ENCODE assay signal across 8 cellular contexts in the genomic region with DNA sequence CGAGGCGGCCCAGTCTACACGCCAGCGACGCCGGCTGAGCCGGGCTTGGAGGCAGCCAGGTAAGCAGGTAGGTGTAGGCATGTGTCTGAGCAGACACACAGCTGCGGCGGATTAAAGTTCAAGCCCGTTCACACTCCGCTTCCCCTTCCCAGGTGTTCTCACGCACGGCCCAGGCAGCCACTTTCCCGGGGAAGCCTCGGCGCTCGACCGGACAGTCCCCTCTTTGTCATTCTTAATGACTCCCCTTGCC. TPM values are rescaled to one million over a fixed set of nuclear protein-coding genes. Genes with fewer than 3 reads are reported as not detected.
DNase-seq lines count a peak whose midpoint lies in the region; ATAC-seq and TF ChIP-seq lines count a peak whose summit lies in the region.

No MANE protein-coding gene starts in this region.

- H3K4me2 ChIP-seq in PC-3 (ENCODE audit: low read length): peak overlapping the region; percentile 86

- TF ChIP-seq CTCF in C4-2B (conservative IDR thresholded peaks at IDR 0.05) (no peak), PC-3 (conservative IDR thresholded peaks at IDR 0.05; ENCODE audit: low read depth, low read length) (no peak)

- peaks cover 5% of the 10 kb centered on the region; the same call in 1 of the 2 replicates for H4K20me1 ChIP-seq in PC-3 (ENCODE audit: low read length)

- no peaks in the 10 kb centered on the region for H3K9me2 ChIP-seq in PC-3 (replicated peaks; ENCODE audit: low read length)

- POLR2A ChIA-PET in PC-3 (lab: Charles Lee; ENCODE audit: unreplicated experiment): interaction anchor here (0.5 to 0.7 kb wide), 2 partner anchors 28 to 674 kb away, joined by 3 to 7 read pairs; no protein-coding TSS in a partner anchor

- peak overlapping the region; percentile 92 for H3K9ac ChIP-seq in PC-3 (ENCODE audit: low read length)
- H3K9ac ChIP-seq in duodenal mucosa (ENCODE audit: low read depth in 1 of 2, low read length in 2 of 2): peak overlapping the region; percentile 67 to 73
- H3K9ac ChIP-seq in muscle layer of colon (ENCODE audit: low read length): no peak overlapping the region

- ATAC-seq in GM21825 (IDR thresholded peaks at IDR 0.05; ENCODE audit: unreplicated experiment): peak; percentile 2
- peak; percentile 14 for ATAC-seq in PC-3
- ATAC-seq in aorta (ENCODE audit: low FRiP score): peak; percentile 33

- WGBS in aorta, 2 donors: 1% methylated on average over 17 to 18 of the region's 18 CpGs

- peaks cover 65% of the 10 kb centered on the region for H3K79me2 ChIP-seq in PC-3 (ENCODE audit: low read length)

- CTCF ChIA-PET in PC-3 (lab: Charles Lee): interaction anchor here (0.7 kb wide), 1 partner anchor 64 kb away, joined by 3 read pairs; no protein-coding TSS in a partner anchor

- peaks cover 39% of the 10 kb centered on the region for H3K4me1 ChIP-seq in PC-3 (ENCODE audit: insufficient read depth, low read length)
- H3K4me1 ChIP-seq in duodenal mucosa (ENCODE audit: control insufficient read depth in 1 of 2, insufficient read depth in 2 of 2, low read length in 2 of 2): peaks cover 41 to 52% of the 10 kb centered on the region in 2 donors
- H3K4me1 ChIP-seq in muscle layer of colon (ENCODE audit: insufficient read depth, low read length): peaks cover 5% of the 10 kb centered on the region
- peaks cover 2% of the 10 kb centered on the region in 2 donors for H3K4me1 ChIP-seq in aorta (ENCODE audit: control insufficient read depth in 1 of 2, insufficient read depth in 2 of 2, low read length in 2 of 2)

- peak overlapping the region; percentile 96 for H3K4me3 ChIP-seq in PC-3 (ENCODE audit: low read length)
- peak overlapping the region; percentile 63 to 81 for H3K4me3 ChIP-seq in duodenal mucosa (ENCODE audit: low read depth in 1 of 2, low read length in 2 of 2)
- H3K4me3 ChIP-seq in muscle layer of colon (ENCODE audit: low read depth in 1 of 2, low read length in 2 of 2): peak overlapping the region; percentile 45 to 55
- H3K4me3 ChIP-seq in aorta (ENCODE audit: low read length in 2 of 2): peak overlapping the region; percentile 77 to 81

- no peaks in the 10 kb centered on the region for H3F3A ChIP-seq in PC-3 (ENCODE audit: low read length, unreplicated experiment)

- H3K9me3 ChIP-seq in PC-3 (ENCODE audit: low read length): no peaks in the 10 kb centered on the region
- H3K9me3 ChIP-seq in duodenal mucosa (ENCODE audit: control insufficient read depth in 1 of 2, low read length in 2 of 2): no peaks in the 10 kb centered on the region
- H3K9me3 ChIP-seq in muscle layer of colon (ENCODE audit: low read length): no peaks in the 10 kb centered on the region
- no peaks in the 10 kb centered on the region for H3K9me3 ChIP-seq in aorta (ENCODE audit: control insufficient read depth, low read length)

- no peaks in the 10 kb centered on the region for H3K27me3 ChIP-seq in PC-3 (ENCODE audit: low read length)
- H3K27me3 ChIP-seq in duodenal mucosa (ENCODE audit: control insufficient read depth in 1 of 2, insufficient read depth in 2 of 2, low read length in 2 of 2): peaks cover 2 to 3% of the 10 kb centered on the region in 2 donors
- peaks cover 19 to 27% of the 10 kb centered on the region in 2 donors for H3K27me3 ChIP-seq in muscle layer of colon (ENCODE audit: control insufficient read depth in 1 of 2, insufficient read depth in 2 of 2, low read length in 2 of 2)
- no peaks in the 10 kb centered on the region for H3K27me3 ChIP-seq in aorta (ENCODE audit: control insufficient read depth in 1 of 2, insufficient read depth in 2 of 2, low read length in 1 of 2)

- H3K27ac ChIP-seq in C4-2B (peak overlapping the region; percentile 12; the same call in 1 of the 2 replicates), PC-3 (ENCODE audit: low read length) (peak overlapping the region; percentile 87), duodenal mucosa (ENCODE audit: low read depth, low read length) (peak overlapping the region; percentile 76), muscle layer of colon (ENCODE audit: low read depth, low read length) (no peak overlapping the region), aorta (ENCODE audit: low read depth in 1 of 2, low read length in 2 of 2) (no peak overlapping the region)

- H3K36me3 ChIP-seq in PC-3 (ENCODE audit: low read depth, low read length) (no peaks in the 10 kb centered on the region), duodenal mucosa (ENCODE audit: control insufficient read depth in 1 of 2, insufficient read depth in 2 of 2, low read length in 2 of 2) (no peaks in the 10 kb centered on the region), muscle layer of colon (ENCODE audit: insufficient read depth, low read length) (no peaks in the 10 kb centered on the region), aorta (ENCODE audit: control insufficient read depth in 1 of 2, insufficient read depth in 2 of 2, low read length in 1 of 2) (no peaks in the 10 kb centered on the region)

- BruUV-seq in PC-3 (replicated peaks; lab: Mats Ljungman, UMichigan): TSS peak; percentile 54

- intact Hi-C loops in PC-3 (cut with micrococcal nuclease): loop anchor here (1.0 to 5.0 kb wide), 4 partner anchors 18 to 212 kb away; no protein-coding TSS in a partner anchor
- intact Hi-C loops in aorta (cut with DNase I): no loop called here

- DNase-seq in PC-3 (peak; percentile 43), aorta (peak in 1 of 2 donors; percentile 49), putamen (ENCODE audit: low spot score) (no peak), EL (no peak)

- H2AFZ ChIP-seq in PC-3 (ENCODE audit: low read length): peak overlapping the region; percentile 61

RNA-seq across cellular contexts. Expression of gene TGFA, which starts 0.4 kb away (rescaled TPM):
- 45.0 and 54.7 TPM in 2 replicates for total RNA-seq in PC-3 (2014; rRNA removed)
- 1 to 10 TPM; 2.0 to 2.5 TPM for total RNA-seq in aorta
- polyA plus RNA-seq in aorta: 1 to 10 TPM in 1 of 2 donors, under 1 TPM in 1; 0.13 to 1.3 TPM

Comparison
In these comparisons a context has a peak if more than half of its experiments do, and no peak if none do; other contexts are left out.
1. H3K27ac ChIP-seq: peak in C4-2B (single experiment), PC-3 (single experiment) and duodenal mucosa (single experiment); none in muscle layer of colon (single experiment) and aorta (0 of 2).
2. RNA of gene TGFA, which starts 0.4 kb away (total RNA-seq): 45.0 to 54.7 TPM in PC-3; 2.0 to 2.5 TPM in aorta; every median in the first group is over 10 times any median in the second.
3. Peak in every context shown above with its lines, with median percentiles within 50 percentile points of each other: ATAC-seq and H3K4me3 ChIP-seq.